Comparison of ENCODE assay signal across 8 cellular contexts in the genomic region with DNA sequence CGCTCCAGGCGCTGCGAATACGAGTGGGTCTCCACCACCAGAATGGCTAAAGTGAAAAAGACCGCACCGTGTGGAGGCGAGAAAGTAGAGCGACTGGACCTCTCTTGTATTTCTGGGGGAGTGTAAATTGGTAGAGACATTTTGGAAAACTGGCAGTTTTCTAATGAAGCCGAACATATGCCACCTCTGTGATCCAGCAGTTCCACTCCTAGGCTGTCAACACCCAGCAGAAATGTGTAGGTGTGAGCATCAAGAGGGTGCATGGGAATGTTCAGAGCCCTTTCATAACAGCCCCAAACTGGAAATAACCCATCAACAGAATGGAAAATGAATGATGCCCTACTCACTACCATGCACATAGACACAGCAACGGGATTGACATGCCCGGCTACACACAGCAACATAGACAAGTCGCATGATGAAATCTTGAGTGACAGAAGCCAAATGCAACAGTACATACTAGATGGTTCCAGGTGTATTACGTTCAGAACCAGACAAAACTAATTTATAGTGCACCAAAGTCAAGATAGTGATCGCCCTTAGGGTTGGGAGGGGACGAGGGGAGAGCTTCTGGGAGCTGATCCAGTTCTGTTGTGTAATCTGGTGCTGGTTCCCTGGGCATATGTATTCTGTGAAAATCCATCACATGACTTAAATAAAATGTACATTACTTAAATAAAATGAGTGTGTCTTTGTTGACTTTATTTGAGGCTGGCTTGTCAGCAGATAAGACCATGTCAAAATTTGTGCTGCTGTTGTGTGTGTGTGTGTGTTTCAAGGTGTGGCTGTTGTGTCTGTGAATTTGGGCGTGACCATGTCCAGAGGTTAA. TPM values are rescaled to one million over a fixed set of nuclear protein-coding genes. Genes with fewer than 3 reads are reported as not detected.
DNase-seq lines count a peak whose midpoint lies in the region; ATAC-seq and TF ChIP-seq lines count a peak whose summit lies in the region.

No MANE protein-coding gene starts in this region.

- H3K27me3 ChIP-seq in layer of hippocampus (ENCODE audit: control insufficient read depth, insufficient read depth, low read length), result no peaks in the 10 kb centered on the region
- no peaks in the 10 kb centered on the region for H3K27me3 ChIP-seq in testis

- no peaks in the 10 kb centered on the region for H3K9me3 Mint-ChIP-seq in activated CD4-positive, alpha-beta T cell treated with anti-CD3 and anti-CD28 coated beads, Interleukin-2, amount 10 ng/mL, durations not matched to agents 24 days and 14 days

- peaks cover 35% of the 10 kb centered on the region for H3K4me1 Mint-ChIP-seq in activated CD4-positive, alpha-beta T cell treated with anti-CD3 and anti-CD28 coated beads, Interleukin-2, amount 10 ng/mL, durations not matched to agents 24 days and 14 days

- H3K9me3 ChIP-seq in testis, result no peaks in the 10 kb centered on the region

- peak overlapping the region; percentile 48 for H3K27ac ChIP-seq in adipose tissue (ENCODE audit: low read depth, low read length)
- peak overlapping the region; percentile 94 for H3K27ac ChIP-seq in layer of hippocampus (ENCODE audit: low read depth, low read length)
- peak overlapping the region; percentile 63 to 89 for H3K27ac ChIP-seq in testis

- peak overlapping the region; percentile 90 for H3K27ac Mint-ChIP-seq in activated CD4-positive, alpha-beta T cell treated with anti-CD3 and anti-CD28 coated beads, Interleukin-2, amount 10 ng/mL, durations not matched to agents 24 days and 14 days

- peak overlapping the region; percentile 94 for H3K4me3 Mint-ChIP-seq in activated CD4-positive, alpha-beta T cell treated with anti-CD3 and anti-CD28 coated beads, Interleukin-2, amount 10 ng/mL, durations not matched to agents 24 days and 14 days

- TF ChIP-seq POLR2A in testis (IDR thresholded peaks at IDR 0.05), result no peak

- intact Hi-C loops in activated CD4-positive, alpha-beta T cell treated with anti-CD3 and anti-CD28 coated beads, Interleukin-2, amount 10 ng/mL, durations not matched to agents 24 days and 14 days (cut with micrococcal nuclease), result loop anchor here (5.0 kb wide), 1 partner anchor 132 kb away; a partner anchor contains a TSS
- intact Hi-C loops in testis (cut with DNase I; ENCODE audit: low total_unique reads), result no loop called here
- intact Hi-C loops in posterior vena cava (cut with DNase I), result no loop called here

- peaks cover 31% of the 10 kb centered on the region for H3K4me1 ChIP-seq in testis

- DNase-seq in activated CD4-positive, alpha-beta T cell treated with anti-CD3 and anti-CD28 coated beads, Interleukin-2, amount 10 ng/mL, durations not matched to agents 24 days and 14 days, result no peak
- no peak for DNase-seq in activated CD4-positive, alpha-beta T cell treated with anti-CD3 and anti-CD28 coated beads, Interleukin-2, amount 50 U/mL, for 1 hour
- DNase-seq in testis (no peak), posterior vena cava (ENCODE audit: low spot score) (no peak), NCI-H2196 treated with DMSO at 0.1 percent for 48 hours (lab: John Stamatoyannopoulos, UW; ENCODE audit: unreplicated experiment) (no peak)

- WGBS in adipose tissue, 3 donors, result 41 to 48% (median 47%) methylated on average over 16 of the region's 16 CpGs
- WGBS in testis, 2 donors, result 36 to 41% methylated on average over 16 of the region's 16 CpGs

- H3K27me3 Mint-ChIP-seq in activated CD4-positive, alpha-beta T cell treated with anti-CD3 and anti-CD28 coated beads, Interleukin-2, amount 10 ng/mL, durations not matched to agents 24 days and 14 days, result no peaks in the 10 kb centered on the region

- H3K4me3 ChIP-seq in testis, result peak overlapping the region; percentile 39 to 71

- TF ChIP-seq CTCF in testis (IDR thresholded peaks at IDR 0.05), result no peak

- H3K36me3 Mint-ChIP-seq in activated CD4-positive, alpha-beta T cell treated with anti-CD3 and anti-CD28 coated beads, Interleukin-2, amount 10 ng/mL, durations not matched to agents 24 days and 14 days (ENCODE audit: low read depth), result peaks cover 8% of the 10 kb centered on the region

- no peaks in the 10 kb centered on the region for H3K36me3 ChIP-seq in testis (ENCODE audit: low read depth, missing control alignments)

- no peak for ATAC-seq in HG02973 (IDR thresholded peaks at IDR 0.05; ENCODE audit: unreplicated experiment)

RNA-seq across cellular contexts. Expression of a gene that starts 0.9 kb away (rescaled TPM):
- 23.9 and 24.5 TPM in 2 replicates for total RNA-seq in activated CD4-positive, alpha-beta T cell treated with anti-CD3 and anti-CD28 coated beads, Interleukin-2, amount 10 ng/mL, durations not matched to agents 24 days and 14 days
- 10 to 100 TPM; 11.8 to 52.1 (median 22.0) TPM for polyA plus RNA-seq in adipose tissue
- 10 to 100 TPM; 49.6 to 57.4 TPM for total RNA-seq in testis
- 40.2 TPM for polyA plus RNA-seq in testis (ENCODE audit: insufficient read depth, low read depth, low replicate concordance)
- total RNA-seq in posterior vena cava, result 10 to 100 TPM; 33.6 to 36.3 TPM

RNA-seq across cellular contexts. Expression of a gene that starts 1.7 kb away (rescaled TPM):
- total RNA-seq in activated CD4-positive, alpha-beta T cell treated with anti-CD3 and anti-CD28 coated beads, Interleukin-2, amount 10 ng/mL, durations not matched to agents 24 days and 14 days, result 0.17 and 0.33 TPM in 2 replicates
- polyA plus RNA-seq in adipose tissue (1 to 10 TPM; 1.9 to 9.2 (median 5.8) TPM), testis (ENCODE audit: insufficient read depth, low read depth, low replicate concordance) (5.6 TPM)
- total RNA-seq in testis (1 to 10 TPM; 5.9 to 9.0 TPM), posterior vena cava (1 to 10 TPM; 5.0 to 5.2 TPM)

RNA-seq across cellular contexts. Expression of a gene that starts 28.6 kb away (rescaled TPM):
- 35.9 and 36.5 TPM in 2 replicates for total RNA-seq in activated CD4-positive, alpha-beta T cell treated with anti-CD3 and anti-CD28 coated beads, Interleukin-2, amount 10 ng/mL, durations not matched to agents 24 days and 14 days
- polyA plus RNA-seq in adipose tissue (1 to 10 TPM; 3.6 to 9.1 (median 5.3) TPM), testis (ENCODE audit: insufficient read depth, low read depth, low replicate concordance) (47.0 TPM)
- total RNA-seq in testis (100 to 1,000 TPM; 142 to 149 TPM), posterior vena cava (10 to 100 TPM; 13.7 to 14.5 TPM)

RNA-seq across cellular contexts. Expression of a gene that starts 54.1 kb away (rescaled TPM):
- total RNA-seq in activated CD4-positive, alpha-beta T cell treated with anti-CD3 and anti-CD28 coated beads, Interleukin-2, amount 10 ng/mL, durations not matched to agents 24 days and 14 days, result 11.8 and 12.7 TPM in 2 replicates
- polyA plus RNA-seq in adipose tissue (10 to 100 TPM; 11.3 to 16.3 (median 14.6) TPM), testis (ENCODE audit: insufficient read depth, low read depth, low replicate concordance) (29.1 TPM)
- total RNA-seq in testis (10 to 100 TPM; 68.6 to 75.0 TPM), posterior vena cava (10 to 100 TPM; 11.0 to 17.5 TPM)
